Comparison of ENCODE assay signal across 12 cellular contexts in genomic region chr17:44605116-44605505, GRCh38. TPM values are rescaled to one million over a fixed set of nuclear protein-coding genes. Genes with fewer than 3 reads are reported as not detected.
DNase-seq lines count a peak whose midpoint lies in the region; ATAC-seq and TF ChIP-seq lines count a peak whose summit lies in the region.
"Had no signal": no experiment of that assay in that cellular context is flagged by ENCODE, and none has a peak within 500 bp of the region (broad histone marks: within the 10 kb centered on the region; RNA-seq: fewer than 3 reads in every experiment).

No MANE protein-coding gene starts in this region.

- dilution Hi-C loops in IMR-90 (cut with HindIII; ENCODE audit: low sequenced_read_pairs, unreplicated experiment) = no loop called here

- H3K23ac ChIP-seq in IMR-90 (ENCODE audit: low read depth, low read length) (no peak overlapping the region), mesenchymal stem cell (ENCODE audit: low read length in 2 of 2) (no peak overlapping the region), neuronal stem cell (ENCODE audit: low read depth, low read length, poor library complexity) (peak overlapping the region; percentile 19)

- H2AK5ac ChIP-seq in IMR-90 (ENCODE audit: low read depth, low read length) = peak overlapping the region; percentile 1; the same call in 1 of the 2 replicates
- H2AK5ac ChIP-seq in mesenchymal stem cell (ENCODE audit: low read length, severe bottlenecking) = peak overlapping the region; percentile 21
- H2AK5ac ChIP-seq in neuronal stem cell (ENCODE audit: low read depth, low read length) = peak overlapping the region; percentile 47

- no peak overlapping the region for H3K27ac ChIP-seq in IMR-90 (ENCODE audit: insufficient read depth, low read length)
- H3K27ac ChIP-seq in mesenchymal stem cell (ENCODE audit: low read length, poor library complexity, severe bottlenecking) = no peak overlapping the region
- no peak overlapping the region for H3K27ac ChIP-seq in neuronal stem cell (replicated peaks; ENCODE audit: low read length)

- H4K91ac ChIP-seq in IMR-90 (ENCODE audit: insufficient read depth, low read depth, low read length) (no peak overlapping the region), mesenchymal stem cell (ENCODE audit: low read length) (no peak overlapping the region), neuronal stem cell (ENCODE audit: low read depth, low read length, poor library complexity) (no peak overlapping the region)

- WGBS in IMR-90 (ENCODE audit: extremely low coverage in 2 of 2, insufficient read length in 1 of 2), 2 experiments = 100% methylated on average over 1 of the region's 7 CpGs; no CpG with 5 or more reads in 1 of the 2 experiments
- WGBS in mesenchymal stem cell = 97% methylated on average over 7 of the region's 7 CpGs
- no CpG with 5 or more reads among the region's 7 CpGs for WGBS in neuronal stem cell (ENCODE audit: extremely low coverage in 2 of 2, insufficient read length in 2 of 2, insufficient replicate concordance in 1 of 2), 2 donors

- no peak for TF ChIP-seq RAD21 in IMR-90 (IDR thresholded peaks at IDR 0.05; ENCODE audit: low read length)

- H2BK15ac ChIP-seq in IMR-90 (ENCODE audit: low read depth, low read length) (no peak overlapping the region), mesenchymal stem cell (ENCODE audit: low read depth, poor library complexity, severe bottlenecking) (no peak overlapping the region), neuronal stem cell (ENCODE audit: low read length) (peak overlapping the region; percentile 76)

- intact Hi-C loops in IMR-90 (cut with micrococcal nuclease) (no loop called here), Right ventricle myocardium superior (cut with DNase I) (no loop called here)

- DNase-seq in IMR-90 (no peak), mesenchymal stem cell (no peak), neuronal stem cell (ENCODE audit: low spot score) (no peak), Right ventricle myocardium superior (no peak)
- DNase-seq: BE2C, DMS53, GF-D8, HCEC 1CT had no signal

- H3K79me1 ChIP-seq in IMR-90 (ENCODE audit: low read depth in 1 of 2, low read length in 2 of 2) (0 out of 4 replicates have a peak, but pooled peaks cover 0 to 6% of the 10 kb centered on the region in 2 experiments), mesenchymal stem cell (replicated peaks; ENCODE audit: low read length, poor library complexity, severe bottlenecking) (no peaks in the 10 kb centered on the region), neuronal stem cell (ENCODE audit: low read depth, low read length) (no peaks in the 10 kb centered on the region)

- H3K4ac ChIP-seq in IMR-90 (ENCODE audit: low read depth, low read length) (no peak overlapping the region; the same call in 1 of the 2 replicates), mesenchymal stem cell (ENCODE audit: low read depth in 1 of 2, low read length in 2 of 2) (no peak overlapping the region), neuronal stem cell (ENCODE audit: low read length) (no peak overlapping the region)

- ATAC-seq in IMR-90 (ENCODE audit: low read depth) (no peak), HG03045 (IDR thresholded peaks at IDR 0.05; ENCODE audit: unreplicated experiment) (no peak), HG02840 (IDR thresholded peaks at IDR 0.05; ENCODE audit: low FRiP score, unreplicated experiment) (no peak), Right ventricle myocardium superior (ENCODE audit: poor library complexity) (no peak)
- ATAC-seq: A549 had no signal

- TF ChIP-seq POLR2A in IMR-90 (IDR thresholded peaks at IDR 0.05; ENCODE audit: low read depth, low read length) = no peak

- BruUV-seq in IMR-90 (replicated peaks; lab: Mats Ljungman, UMichigan) = no TSS peak

- no peaks in the 10 kb centered on the region for H3K9me3 ChIP-seq in IMR-90 (ENCODE audit: control insufficient read depth, insufficient read depth, low read length)
- peaks cover 3% of the 10 kb centered on the region for H3K9me3 ChIP-seq in mesenchymal stem cell (ENCODE audit: control insufficient read depth, low read length)
- H3K9me3 ChIP-seq in neuronal stem cell (replicated peaks in 1 of 2; ENCODE audit: control insufficient read depth in 2 of 2, insufficient read depth in 1 of 2, low read depth in 1 of 2, low read length in 2 of 2) = peaks cover 1 to 4% of the 10 kb centered on the region in 2 donors
- H3K9me3 ChIP-seq: A549, BE2C had no signal

- no peak for TF ChIP-seq CTCF in IMR-90 (conservative IDR thresholded peaks at IDR 0.05; ENCODE audit: low read depth, low read length)

- H3K27me3 ChIP-seq in IMR-90 (ENCODE audit: control insufficient read depth, insufficient read depth, low read length) = no peaks in the 10 kb centered on the region
- no peaks in the 10 kb centered on the region for H3K27me3 ChIP-seq in mesenchymal stem cell (ENCODE audit: control insufficient read depth in 1 of 2, insufficient read depth in 1 of 2, low read length in 2 of 2)
- H3K27me3 ChIP-seq in neuronal stem cell (ENCODE audit: control insufficient read depth in 3 of 3, insufficient read depth in 3 of 3, low read depth in 1 of 3, low read length in 3 of 3) = peaks cover 0 to 10% (median 0%) of the 10 kb centered on the region in 3 experiments
- H3K27me3 ChIP-seq: BE2C had no signal

- H3K9me1 ChIP-seq in IMR-90 (ENCODE audit: insufficient read depth, low read length) = peaks cover 23% of the 10 kb centered on the region

- peaks cover 28% of the 10 kb centered on the region for H3K4me1 ChIP-seq in IMR-90 (ENCODE audit: control insufficient read depth, insufficient read depth, low read length)
- peaks cover 40% of the 10 kb centered on the region for H3K4me1 ChIP-seq in mesenchymal stem cell (ENCODE audit: control insufficient read depth, insufficient read depth, low read depth, low read length)
- peaks cover 17 to 28% of the 10 kb centered on the region in 2 donors for H3K4me1 ChIP-seq in neuronal stem cell (ENCODE audit: control insufficient read depth in 2 of 2, insufficient read depth in 1 of 2, low read depth in 1 of 2, low read length in 2 of 2)
- H3K4me1 ChIP-seq: BE2C had no signal

- peak overlapping the region; percentile 45 for H2AK9ac ChIP-seq in IMR-90 (replicated peaks; ENCODE audit: low read depth, low read length, poor library complexity)

- POLR2A ChIA-PET in IMR-90 (lab: Charles Lee; ENCODE audit: unreplicated experiment) = no interaction called here

- H3K9ac ChIP-seq in IMR-90 (ENCODE audit: low read depth, low read length) (no peak overlapping the region), mesenchymal stem cell (ENCODE audit: low read length) (no peak overlapping the region), neuronal stem cell (ENCODE audit: low read depth, low read length, poor library complexity) (no peak overlapping the region)

- H3K4me2 ChIP-seq in IMR-90 (ENCODE audit: low read depth, low read length) = no peak overlapping the region
- H3K4me2 ChIP-seq in mesenchymal stem cell (ENCODE audit: low read length, poor library complexity, severe bottlenecking) = no peak overlapping the region
- H3K4me2 ChIP-seq in neuronal stem cell (ENCODE audit: insufficient read depth, low read length, poor library complexity, severe bottlenecking) = no peak overlapping the region
- H3K4me2 ChIP-seq: A549 had no signal

- H3K4me3 ChIP-seq in IMR-90 (ENCODE audit: insufficient read depth, low read depth, low read length) (no peak overlapping the region), mesenchymal stem cell (ENCODE audit: insufficient read depth in 1 of 2, low read depth in 1 of 2, low read length in 2 of 2) (no peak overlapping the region), neuronal stem cell (ENCODE audit: low read length in 2 of 2) (no peak overlapping the region)
- H3K4me3 ChIP-seq: A549 had no signal

- no peak overlapping the region for H3K14ac ChIP-seq in IMR-90 (replicated peaks; ENCODE audit: low read depth, low read length)
- no peak overlapping the region for H3K14ac ChIP-seq in mesenchymal stem cell (ENCODE audit: low read length in 2 of 2)
- H3K14ac ChIP-seq in neuronal stem cell (ENCODE audit: low read length) = no peak overlapping the region

- in situ Hi-C loops in IMR-90 (cut with MboI; ENCODE audit: low sequenced_read_pairs) = no loop called here

- H2AFZ ChIP-seq in IMR-90 (replicated peaks; ENCODE audit: low read length, poor library complexity) = no peak overlapping the region
- H2AFZ ChIP-seq in mesenchymal stem cell (ENCODE audit: low read depth, low read length) = no peak overlapping the region
- H2AFZ ChIP-seq in neuronal stem cell (ENCODE audit: low read length) = no peak overlapping the region

- H4K5ac ChIP-seq in IMR-90 (ENCODE audit: low read depth, low read length) = no peak overlapping the region

- H2BK12ac ChIP-seq in mesenchymal stem cell (ENCODE audit: low read length in 2 of 2) (no peak overlapping the region), neuronal stem cell (ENCODE audit: low read length) (no peak overlapping the region)

- H2BK20ac ChIP-seq in IMR-90 (ENCODE audit: low read depth, low read length) = no peak overlapping the region

- CTCF ChIA-PET in IMR-90 (lab: Yijun Ruan, JAX) = no interaction called here

- no peaks in the 10 kb centered on the region for H3K36me3 ChIP-seq in IMR-90 (ENCODE audit: control insufficient read depth, insufficient read depth, low read length)
- H3K36me3 ChIP-seq in mesenchymal stem cell (ENCODE audit: control insufficient read depth in 1 of 2, insufficient read depth in 2 of 2, low read depth in 1 of 2, low read length in 2 of 2) = no peaks in the 10 kb centered on the region
- H3K36me3 ChIP-seq in neuronal stem cell (replicated peaks in 1 of 2; ENCODE audit: control insufficient read depth in 2 of 2, insufficient read depth in 2 of 2, low read length in 2 of 2) = no peaks in the 10 kb centered on the region
- H3K36me3 ChIP-seq: BE2C had no signal

- H4K8ac ChIP-seq in IMR-90 (ENCODE audit: low read depth in 2 of 2, low read length in 2 of 2) (no peak overlapping the region), mesenchymal stem cell (ENCODE audit: low read length) (no peak overlapping the region), neuronal stem cell (ENCODE audit: low read depth, low read length) (no peak overlapping the region)

- H3K18ac ChIP-seq in IMR-90 (ENCODE audit: low read depth, low read length) (no peak overlapping the region), mesenchymal stem cell (ENCODE audit: low read depth in 1 of 2, low read length in 2 of 2) (no peak overlapping the region), neuronal stem cell (ENCODE audit: low read length) (peak overlapping the region; percentile 81)

- H2BK5ac ChIP-seq in IMR-90 (ENCODE audit: low read depth, low read length, poor library complexity, severe bottlenecking) = no peak overlapping the region
- no peak overlapping the region for H2BK5ac ChIP-seq in mesenchymal stem cell (ENCODE audit: low read depth, low read length, poor library complexity, severe bottlenecking)
- H2BK5ac ChIP-seq in neuronal stem cell (ENCODE audit: low read length) = peak overlapping the region; percentile 29

- H2BK120ac ChIP-seq in IMR-90 (ENCODE audit: low read depth, low read length) = no peak overlapping the region
- H2BK120ac ChIP-seq in mesenchymal stem cell (ENCODE audit: low read depth, low read length) = no peak overlapping the region
- H2BK120ac ChIP-seq in neuronal stem cell (ENCODE audit: low read depth, low read length) = no peak overlapping the region

- no peaks in the 10 kb centered on the region for H4K20me1 ChIP-seq in IMR-90 (ENCODE audit: insufficient read depth, low read length)

- H3K56ac ChIP-seq in IMR-90 (ENCODE audit: extremely low read depth, insufficient read depth, low read length) = no peak overlapping the region

RNA-seq across cellular contexts. Expression of gene FZD2, which starts 47.8 kb away (rescaled TPM):
- total RNA-seq in IMR-90 (2012; rRNA removed) (21.3 and 22.8 TPM in 2 replicates), Right ventricle myocardium superior (2.6 TPM)
- polyA plus RNA-seq in IMR-90 (2012; rRNA removed) = 130 and 133 TPM in 2 replicates
- 46.5 and 172 TPM in 2 replicates for polyA plus RNA-seq in IMR-90 (2012; cell fraction: cytosol; rRNA removed)
- 28.2 and 69.3 TPM in 2 replicates for polyA plus RNA-seq in IMR-90 (2012; cell fraction: nucleus; rRNA removed; ENCODE audit: low replicate concordance)
- polyA plus RNA-seq in mesenchymal stem cell (2013, experiment 1 of 2) = 43.8 TPM
- polyA plus RNA-seq in mesenchymal stem cell (2013, experiment 2 of 2) = 45.5 TPM
- polyA plus RNA-seq in neuronal stem cell (2013, experiment 1 of 2) = 181 TPM
- polyA plus RNA-seq in neuronal stem cell (2013, experiment 2 of 2) = 177 TPM
- polyA plus RNA-seq: IgD-negative memory B cell had no signal

RNA-seq across cellular contexts. Expression of gene MEIOC, which starts 51.2 kb away (rescaled TPM):
- 0.28 and 0.36 TPM in 2 replicates for total RNA-seq in IMR-90 (2012; rRNA removed)
- 0.27 and 0.37 TPM in 2 replicates for polyA plus RNA-seq in IMR-90 (2012; rRNA removed)
- polyA plus RNA-seq in IMR-90 (2012; cell fraction: cytosol; rRNA removed) = 0.32 and 0.90 TPM in 2 replicates
- 0.23 and 0.31 TPM in 2 replicates for polyA plus RNA-seq in IMR-90 (2012; cell fraction: nucleus; rRNA removed; ENCODE audit: low replicate concordance)
- 0.15 TPM for polyA plus RNA-seq in mesenchymal stem cell (2013, experiment 1 of 2)
- polyA plus RNA-seq in mesenchymal stem cell (2013, experiment 2 of 2) = 0.11 TPM
- polyA plus RNA-seq in neuronal stem cell (2013, experiment 1 of 2) = 2.5 TPM
- polyA plus RNA-seq in neuronal stem cell (2013, experiment 2 of 2) = 2.9 TPM
- not detected for total RNA-seq in Right ventricle myocardium superior
